Comparison of ENCODE assay signal across 21 cellular contexts in genomic region chr3:112477891-112478290, GRCh38. TPM values are rescaled to one million over a fixed set of nuclear protein-coding genes. Genes with fewer than 3 reads are reported as not detected.
DNase-seq lines count a peak whose midpoint lies in the region; ATAC-seq and TF ChIP-seq lines count a peak whose summit lies in the region.
"Had no signal": no experiment of that assay in that cellular context is flagged by ENCODE, and none has a peak within 500 bp of the region (broad histone marks: within the 10 kb centered on the region; RNA-seq: fewer than 3 reads in every experiment).

No MANE protein-coding gene starts in this region.

- no peak overlapping the region for H3K27ac ChIP-seq in upper lobe of right lung
- H3K27ac ChIP-seq: 22Rv1, Peyer's patch had no signal

- H3K9me3 ChIP-seq in T-helper 17 cell (ENCODE audit: control insufficient read depth, low read length, poor library complexity, severe bottlenecking) (no peaks in the 10 kb centered on the region), upper lobe of right lung (no peaks in the 10 kb centered on the region)
- H3K9me3 ChIP-seq: BLaER1 treated with 17β-estradiol and CSF1 and Interleukin-3, amounts not matched to agents 10 nM and 100 nM; Peyer's patch had no signal

- H3K4me1 ChIP-seq in upper lobe of right lung: no peaks in the 10 kb centered on the region

- peak overlapping the region; percentile 0 for H3K27ac Mint-ChIP-seq in T-helper 17 cell

- H3K36me3 Mint-ChIP-seq in T-helper 17 cell (ENCODE audit: low read depth): peaks cover 4% of the 10 kb centered on the region

- TF ChIP-seq CTCF in NB4 (IDR thresholded peaks at IDR 0.05; ENCODE audit: low read depth, low read length): no peak
- TF ChIP-seq CTCF in upper lobe of right lung (IDR thresholded peaks at IDR 0.05): no peak

- no peaks in the 10 kb centered on the region for H3K27me3 ChIP-seq in upper lobe of right lung
- H3K27me3 ChIP-seq: BLaER1 treated with 17β-estradiol and CSF1 and Interleukin-3, amounts not matched to agents 10 nM and 100 nM; Peyer's patch had no signal

- no peaks in the 10 kb centered on the region for H3K27me3 Mint-ChIP-seq in T-helper 17 cell

- DNase-seq in NOMO-1 (lab: John Stamatoyannopoulos, UW; ENCODE audit: unreplicated experiment in 2 of 2) (peak; percentile 43 to 81), NOMO-1 treated with dmso at 0.1 percent for 144 hours (lab: John Stamatoyannopoulos, UW; ENCODE audit: unreplicated experiment) (no peak), NB4 (ENCODE audit: low read depth) (peak; percentile 59), T-helper 17 cell (no peak), upper lobe of right lung (no peak)
- no peak for DNase-seq in activated CD4-positive, alpha-beta T cell treated with anti-CD3 and anti-CD28 coated beads, Interleukin-2, amount 50 U/mL, for 48 hours
- no peak for DNase-seq in activated CD4-positive, alpha-beta T cell treated with anti-CD3 and anti-CD28 coated beads for 48 hours
- DNase-seq: GDM1, H7, Karpas-422, MM.1S, NCI-H1417 treated with DMSO at 0.1 percent for 48 hours, NCI-H2029 treated with DMSO at 0.1 percent for 48 hours, NCI-H2171 treated with DMSO at 0.1 percent for 48 hours, NCI-H446 treated with DMSO at 0.1 percent for 48 hours, Peyer's patch, Right ventricle myocardium superior had no signal

- no peaks in the 10 kb centered on the region for H3K36me3 ChIP-seq in upper lobe of right lung
- H3K36me3 ChIP-seq: BLaER1 treated with 17β-estradiol and CSF1 and Interleukin-3, amounts not matched to agents 10 nM and 100 nM; Peyer's patch had no signal

- intact Hi-C loops in upper lobe of right lung (cut with DNase I): no loop called here

- peaks cover 44% of the 10 kb centered on the region for H3K4me1 Mint-ChIP-seq in T-helper 17 cell

- H3K4me3 Mint-ChIP-seq in T-helper 17 cell: no peak overlapping the region

- no peak for TF ChIP-seq POLR2A in NB4 (IDR thresholded peaks at IDR 0.05; ENCODE audit: extremely low read depth, insufficient read length)

- H3K4me3 ChIP-seq in NB4 (ENCODE audit: low read depth, low read length) (no peak overlapping the region), upper lobe of right lung (no peak overlapping the region)
- H3K4me3 ChIP-seq: BLaER1 treated with 17β-estradiol and CSF1 and Interleukin-3, amounts not matched to agents 10 nM and 100 nM; Peyer's patch had no signal

- ATAC-seq in T-helper 17 cell (no peak), HG02852 (IDR thresholded peaks at IDR 0.05; ENCODE audit: unreplicated experiment) (no peak), upper lobe of right lung (no peak)
- ATAC-seq: SK-N-SH treated with all-trans-retinoic acid at 6 μM for 48 hours had no signal

RNA-seq across cellular contexts. Expression of gene BTLA, which starts 21.4 kb away (rescaled TPM):
- total RNA-seq in T-helper 17 cell (10 to 100 TPM in 1 of 2 donors, 1 to 10 TPM in 1; 9.4 to 16.0 TPM), upper lobe of right lung (0.78 TPM)
- total RNA-seq: H7, Right ventricle myocardium superior had no signal

Comparison
In these comparisons a context has a peak if more than half of its experiments do, and no peak if none do; other contexts are left out.
1. DNase-seq: peak in NOMO-1 (2 of 2) and NB4 (single experiment); none in NOMO-1 treated with dmso at 0.1 percent for 144 hours (single experiment), T-helper 17 cell (0 of 3), activated CD4-positive, alpha-beta T cell treated with anti-CD3 and anti-CD28 coated beads, Interleukin-2, amount 50 U/mL, for 48 hours (0 of 2), activated CD4-positive, alpha-beta T cell treated with anti-CD3 and anti-CD28 coated beads for 48 hours (single experiment) and upper lobe of right lung (single experiment).